In genomic region chr20:24782801-24783630, GRCh38 we compare ENCODE assay signal across 17 cellular contexts.
DNase-seq lines count a peak whose midpoint lies in the region; ATAC-seq, FAIRE-seq and TF ChIP-seq lines count a peak whose summit lies in the region.
"Had no signal": no experiment of that assay in that cellular context is flagged by ENCODE, and none has a peak within 500 bp of the region (broad histone marks: within the 10 kb centered on the region; RNA-seq: fewer than 3 reads in every experiment).

No MANE protein-coding gene starts in this region.

- peaks cover 28% of the 10 kb centered on the region for H3K4me1 Mint-ChIP-seq in activated naive CD8-positive, alpha-beta T cell treated with anti-CD3 and anti-CD28 coated beads, Interleukin-2, amount 10 ng/mL, durations not matched to agents 7 days and 5 days
- H3K4me1 Mint-ChIP-seq in activated naive CD8-positive, alpha-beta T cell treated with anti-CD3 and anti-CD28 coated beads for 36 hours = no peaks in the 10 kb centered on the region
- H3K4me1 Mint-ChIP-seq in stimulated activated naive B cell treated with anti-CD40 and anti-IgM and Interleukin-4, amounts not matched to agents 10 μg/mL and 1 μg/mL and 100 μg/mL, for 72 hours = peaks cover 5 to 17% of the 10 kb centered on the region in 2 donors

- no peak for TF ChIP-seq POLR2A in H1 (IDR thresholded peaks at IDR 0.05; ENCODE audit: control extremely low read depth in 1 of 2, low read depth in 2 of 2, low read length in 2 of 2)
- no peak for TF ChIP-seq POLR2A in prostate gland (IDR thresholded peaks at IDR 0.05)

- no peak overlapping the region for H2BK20ac ChIP-seq in H1 (ENCODE audit: low read length)

- H3K4ac ChIP-seq in H1 (replicated peaks; ENCODE audit: insufficient read length, low read depth, low read length) = no peak overlapping the region

- H3K79me1 ChIP-seq in H1 (ENCODE audit: low read depth, low read length) = no peaks in the 10 kb centered on the region

- H3K4me1 ChIP-seq in H1 (replicated peaks in 1 of 4; ENCODE audit: control insufficient read depth in 3 of 4, insufficient read depth in 4 of 4, low read length in 3 of 4) (no peaks in the 10 kb centered on the region), prostate gland (replicated peaks) (no peaks in the 10 kb centered on the region), small intestine (ENCODE audit: control insufficient read depth in 2 of 2, insufficient read depth in 1 of 2, low read depth in 1 of 2, low read length in 1 of 2) (no peaks in the 10 kb centered on the region)
- H3K4me1 ChIP-seq: pancreas had no signal

- ATAC-seq in activated naive CD8-positive, alpha-beta T cell treated with anti-CD3 and anti-CD28 coated beads, Interleukin-2, amount 10 ng/mL, durations not matched to agents 7 days and 5 days (ENCODE audit: low read depth) = peak; percentile 10
- ATAC-seq in stimulated activated naive B cell treated with anti-CD40 and anti-IgM and Interleukin-4, amounts not matched to agents 10 μg/mL and 1 μg/mL and 100 μg/mL, for 72 hours (replicated peaks) = peak; percentile 26 to 28
- ATAC-seq: pancreas, T-helper 17 cell had no signal

- H3K27ac Mint-ChIP-seq in activated naive CD8-positive, alpha-beta T cell treated with anti-CD3 and anti-CD28 coated beads, Interleukin-2, amount 10 ng/mL, durations not matched to agents 7 days and 5 days = no peak overlapping the region
- no peak overlapping the region for H3K27ac Mint-ChIP-seq in activated naive CD8-positive, alpha-beta T cell treated with anti-CD3 and anti-CD28 coated beads for 36 hours
- H3K27ac Mint-ChIP-seq in stimulated activated naive B cell treated with anti-CD40 and anti-IgM and Interleukin-4, amounts not matched to agents 10 μg/mL and 1 μg/mL and 100 μg/mL, for 72 hours = no peak overlapping the region
- H3K27ac Mint-ChIP-seq: activated naive CD8-positive, alpha-beta T cell; B cell had no signal

- 88% methylated on average over 12 of the region's 12 CpGs; no CpG with 5 or more reads in 1 of the 2 experiments for WGBS in H1 (ENCODE audit: extremely low coverage in 1 of 2, insufficient coverage in 1 of 2, insufficient read length in 1 of 2, insufficient replicate concordance in 2 of 2, low coverage in 1 of 2, low lambda C conversion rate in 2 of 2, missing lambda C conversion rate in 1 of 2), 2 experiments
- 78% methylated on average over 12 of the region's 12 CpGs for WGBS in prostate gland
- WGBS in small intestine, 3 donors = 67 to 75% (median 70%) methylated on average over 12 of the region's 12 CpGs

- no peak overlapping the region for H3K4me3 Mint-ChIP-seq in activated naive CD8-positive, alpha-beta T cell treated with anti-CD3 and anti-CD28 coated beads, Interleukin-2, amount 10 ng/mL, durations not matched to agents 7 days and 5 days
- H3K4me3 Mint-ChIP-seq in activated naive CD8-positive, alpha-beta T cell treated with anti-CD3 and anti-CD28 coated beads for 36 hours = no peak overlapping the region
- no peak overlapping the region for H3K4me3 Mint-ChIP-seq in stimulated activated naive B cell treated with anti-CD40 and anti-IgM and Interleukin-4, amounts not matched to agents 10 μg/mL and 1 μg/mL and 100 μg/mL, for 72 hours
- H3K4me3 Mint-ChIP-seq: activated naive CD8-positive, alpha-beta T cell; B cell; T-helper 17 cell had no signal

- H3K36me3 ChIP-seq in KOPT-K1 (ENCODE audit: insufficient read depth, low read length) (no peaks in the 10 kb centered on the region), H1 (ENCODE audit: control insufficient read depth in 2 of 4, insufficient read depth in 4 of 4, low read length in 3 of 4) (no peaks in the 10 kb centered on the region), prostate gland (no peaks in the 10 kb centered on the region), small intestine (ENCODE audit: control insufficient read depth in 2 of 2, insufficient read depth in 2 of 2, low read length in 2 of 2) (no peaks in the 10 kb centered on the region)
- H3K36me3 ChIP-seq: pancreas had no signal

- no peaks in the 10 kb centered on the region for H3K9me3 Mint-ChIP-seq in activated naive CD8-positive, alpha-beta T cell treated with anti-CD3 and anti-CD28 coated beads, Interleukin-2, amount 10 ng/mL, durations not matched to agents 7 days and 5 days
- H3K9me3 Mint-ChIP-seq in activated naive CD8-positive, alpha-beta T cell treated with anti-CD3 and anti-CD28 coated beads for 36 hours = no peaks in the 10 kb centered on the region
- no peaks in the 10 kb centered on the region for H3K9me3 Mint-ChIP-seq in stimulated activated naive B cell treated with anti-CD40 and anti-IgM and Interleukin-4, amounts not matched to agents 10 μg/mL and 1 μg/mL and 100 μg/mL, for 72 hours

- H3K23me2 ChIP-seq in H1 (ENCODE audit: low read depth, low read length) = no peaks in the 10 kb centered on the region

- TF ChIP-seq CTCF in H1 (IDR thresholded peaks at IDR 0.05; ENCODE audit: control extremely low read depth in 1 of 3, insufficient read depth in 1 of 3, low read depth in 1 of 3, low read length in 3 of 3) = peak; percentile 7 to 27 (median 14); a peak in 3 of 4 replicates
- TF ChIP-seq CTCF in prostate gland (IDR thresholded peaks at IDR 0.05) = no peak

- intact Hi-C loops in prostate gland (cut with DNase I) = no loop called here

- H3K9ac ChIP-seq in H1 (replicated peaks in 1 of 4; ENCODE audit: extremely low read depth in 1 of 4, low read depth in 3 of 4, low read length in 3 of 4) = no peak overlapping the region

- no peak overlapping the region for H4K8ac ChIP-seq in H1 (ENCODE audit: extremely low read depth, insufficient read depth, low read length)

- H3K56ac ChIP-seq in H1 (replicated peaks; ENCODE audit: insufficient read length, low read depth, low read length) = no peak overlapping the region

- no peaks in the 10 kb centered on the region for H3K79me2 ChIP-seq in H1 (ENCODE audit: control insufficient read depth in 1 of 2, insufficient read depth in 2 of 2, low read length in 2 of 2)

- H2AFZ ChIP-seq in H1 (ENCODE audit: low read length) = no peak overlapping the region

- no peak overlapping the region for H2BK15ac ChIP-seq in H1 (ENCODE audit: low read length)

- H3K4me2 ChIP-seq in H1 (ENCODE audit: insufficient read depth in 1 of 2, low read depth in 2 of 2, low read length in 2 of 2) = no peak overlapping the region

- no peak for TF ChIP-seq EP300 in H1 (IDR thresholded peaks at IDR 0.05; ENCODE audit: borderline replicate concordance in 1 of 2, low read depth in 2 of 2, low read length in 2 of 2)

- no peak overlapping the region for H2BK5ac ChIP-seq in H1 (ENCODE audit: low read depth, low read length)

- peak; percentile 28 for DNase-seq in activated naive CD8-positive, alpha-beta T cell treated with anti-CD3 and anti-CD28 coated beads, Interleukin-2, amount 10 ng/mL, durations not matched to agents 7 days and 5 days
- DNase-seq in activated naive CD8-positive, alpha-beta T cell treated with anti-CD3 and anti-CD28 coated beads for 36 hours = no peak
- DNase-seq in H1 (ENCODE audit: low read depth in 1 of 2, low spot score in 2 of 2) = no peak
- DNase-seq in stimulated activated naive B cell treated with anti-CD40 and anti-IgM and Interleukin-4, amounts not matched to agents 10 μg/mL and 1 μg/mL and 100 μg/mL, for 72 hours = no peak
- no peak for DNase-seq in prostate gland (ENCODE audit: low spot score)
- DNase-seq in small intestine = no peak
- no peak for DNase-seq in ureter (ENCODE audit: low spot score)
- DNase-seq: midbrain; NCI-H2171; stimulated activated CD4-positive, alpha-beta T cell treated with anti-CD3 and anti-CD28 coated beads, Interleukin-2, amount 100 ng/mL, for 48 hours; stimulated activated naive CD4-positive, alpha-beta T cell; T-helper 17 cell had no signal

- CTCF ChIA-PET in H1 (lab: Charles Lee; ENCODE audit: partially characterized antibody) = interaction anchor here (0.7 to 4.6 kb wide), 14 partner anchors 9 to 633 kb away, joined by 3 to 64 read pairs (median 4); no protein-coding TSS in a partner anchor

- no peak overlapping the region; the same call in 1 of the 2 replicates for H3K18ac ChIP-seq in H1 (ENCODE audit: extremely low read depth, low read length)

- POLR2A ChIA-PET in activated naive CD8-positive, alpha-beta T cell treated with anti-CD3 and anti-CD28 coated beads, Interleukin-2, amount 10 ng/mL, durations not matched to agents 7 days and 5 days (lab: Charles Lee) = no interaction called here
- POLR2A ChIA-PET in H1 (lab: Charles Lee; ENCODE audit: partially characterized antibody) = no interaction called here

- no peak overlapping the region for H4K5ac ChIP-seq in H1 (ENCODE audit: insufficient read length, low read depth, low read length)

- H3K9me3 ChIP-seq in KOPT-K1 (ENCODE audit: insufficient read depth, low read length, poor library complexity, severe bottlenecking) (no peaks in the 10 kb centered on the region), H1 (ENCODE audit: insufficient read depth in 2 of 2, low read depth in 1 of 2, low read length in 1 of 2) (no peaks in the 10 kb centered on the region), prostate gland (no peaks in the 10 kb centered on the region), small intestine (ENCODE audit: control insufficient read depth, low read depth) (no peaks in the 10 kb centered on the region)
- H3K9me3 ChIP-seq: pancreas had no signal

- no peaks in the 10 kb centered on the region for H3K36me3 Mint-ChIP-seq in activated naive CD8-positive, alpha-beta T cell treated with anti-CD3 and anti-CD28 coated beads, Interleukin-2, amount 10 ng/mL, durations not matched to agents 7 days and 5 days
- no peaks in the 10 kb centered on the region for H3K36me3 Mint-ChIP-seq in activated naive CD8-positive, alpha-beta T cell treated with anti-CD3 and anti-CD28 coated beads for 36 hours
- H3K36me3 Mint-ChIP-seq in stimulated activated naive B cell treated with anti-CD40 and anti-IgM and Interleukin-4, amounts not matched to agents 10 μg/mL and 1 μg/mL and 100 μg/mL, for 72 hours = no peaks in the 10 kb centered on the region
- H3K36me3 Mint-ChIP-seq: activated naive CD8-positive, alpha-beta T cell had no signal

- H2AK5ac ChIP-seq in H1 (ENCODE audit: low read depth, low read length) = no peak overlapping the region

- H3K14ac ChIP-seq in H1 (ENCODE audit: insufficient read length) = no peak overlapping the region

- no peak overlapping the region for H3K23ac ChIP-seq in H1 (ENCODE audit: insufficient read length)

- H3K27me3 Mint-ChIP-seq in activated naive CD8-positive, alpha-beta T cell treated with anti-CD3 and anti-CD28 coated beads, Interleukin-2, amount 10 ng/mL, durations not matched to agents 7 days and 5 days = peaks cover 15% of the 10 kb centered on the region
- H3K27me3 Mint-ChIP-seq in activated naive CD8-positive, alpha-beta T cell treated with anti-CD3 and anti-CD28 coated beads for 36 hours = peaks cover 15% of the 10 kb centered on the region
- H3K27me3 Mint-ChIP-seq in stimulated activated naive B cell treated with anti-CD40 and anti-IgM and Interleukin-4, amounts not matched to agents 10 μg/mL and 1 μg/mL and 100 μg/mL, for 72 hours = peaks cover 27 to 28% of the 10 kb centered on the region in 2 donors

- no peak overlapping the region for H2BK12ac ChIP-seq in H1 (ENCODE audit: low read depth, low read length)

- FAIRE-seq in H1 (lab: Jason Lieb, UNC) (no peak), small intestine (lab: Jason Lieb, UNC) (no peak)
- FAIRE-seq: pancreas had no signal

- no peaks in the 10 kb centered on the region for H4K20me1 ChIP-seq in H1 (replicated peaks in 1 of 2; ENCODE audit: control insufficient read depth in 1 of 2, insufficient read depth in 2 of 2, low read length in 2 of 2)

- H2BK120ac ChIP-seq in H1 (replicated peaks; ENCODE audit: low read depth, low read length) = no peak overlapping the region

- H3K4me3 ChIP-seq in H1 (ENCODE audit: extremely low read depth in 1 of 4, insufficient read depth in 2 of 4, low read depth in 3 of 4, low read length in 4 of 4) (no peak overlapping the region), prostate gland (no peak overlapping the region), small intestine (ENCODE audit: low read depth in 1 of 2, low read length in 2 of 2) (no peak overlapping the region)
- H3K4me3 ChIP-seq: pancreas had no signal

- no peak overlapping the region for H4K91ac ChIP-seq in H1 (replicated peaks; ENCODE audit: insufficient read length, low read length)

- H3K27ac ChIP-seq in KOPT-K1 (ENCODE audit: low read depth, low read length, poor library complexity, severe bottlenecking) = peak overlapping the region; percentile 60
- no peak overlapping the region for H3K27ac ChIP-seq in H1 (ENCODE audit: low read depth, low read length)
- peak overlapping the region in 1 of 2 donors; percentile 17 for H3K27ac ChIP-seq in prostate gland
- H3K27ac ChIP-seq in small intestine (ENCODE audit: low read depth in 1 of 2, low read length in 1 of 2) = no peak overlapping the region
- H3K27ac ChIP-seq: HL-60, pancreas had no signal

- peak; percentile 39 to 48 for TF ChIP-seq RAD21 in H1 (IDR thresholded peaks at IDR 0.05 in 1 of 2, conservative IDR thresholded peaks at IDR 0.05 in 1 of 2; ENCODE audit: low read depth in 2 of 2, low read length in 2 of 2)

- H3K27me3 ChIP-seq in H1 (replicated peaks in 1 of 4; ENCODE audit: control insufficient read depth in 3 of 4, extremely low read depth in 1 of 4, insufficient read depth in 3 of 4, low read length in 3 of 4) (no peaks in the 10 kb centered on the region), prostate gland (replicated peaks; ENCODE audit: insufficient read depth) (no peaks in the 10 kb centered on the region), small intestine (ENCODE audit: control insufficient read depth in 2 of 2, insufficient read depth in 2 of 2, low read length in 2 of 2) (no peaks in the 10 kb centered on the region)
- H3K27me3 ChIP-seq: pancreas had no signal

Comparison
In these comparisons a context has a peak if more than half of its experiments do, and no peak if none do; other contexts are left out.
1. CTCF ChIP-seq: peak in H1 (3 of 3); none in prostate gland (0 of 4).